In the genomic region with DNA sequence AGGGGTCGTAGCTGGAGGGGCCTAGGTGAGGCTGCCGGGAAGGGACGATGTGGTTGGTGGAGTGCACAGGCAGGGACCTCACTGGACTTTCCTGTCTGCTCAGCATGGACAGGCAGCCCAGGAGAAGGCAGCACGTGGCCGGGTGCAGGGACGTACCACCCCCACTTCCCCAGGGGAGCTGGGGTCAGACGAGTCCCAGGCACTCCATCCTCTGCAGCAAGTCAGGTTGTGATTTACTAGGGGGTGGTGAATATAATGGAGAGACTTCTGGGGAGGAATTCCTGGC, we compare ENCODE assay signal across 9 cellular contexts. TPM values are rescaled to one million over a fixed set of nuclear protein-coding genes. Genes with fewer than 3 reads are reported as not detected.
DNase-seq lines count a peak whose midpoint lies in the region; ATAC-seq and TF ChIP-seq lines count a peak whose summit lies in the region.
"Had no signal": no experiment of that assay in that cellular context is flagged by ENCODE, and none has a peak within 500 bp of the region (broad histone marks: within the 10 kb centered on the region; RNA-seq: fewer than 3 reads in every experiment).

No MANE protein-coding gene starts in this region.

- TF ChIP-seq RAD21 in neural cell (conservative IDR thresholded peaks at IDR 0.05) = no peak

- in situ Hi-C loops in G401 (cut with HindIII; ENCODE audit: low sequenced_read_pairs) = no loop called here

- no peaks in the 10 kb centered on the region for H3K36me3 ChIP-seq in CD4-positive, alpha-beta memory T cell (ENCODE audit: insufficient read depth, low read length)
- H3K36me3 ChIP-seq in NT2/D1 (ENCODE audit: insufficient read depth, insufficient read length, low read length) = peaks cover 38% of the 10 kb centered on the region
- no peaks in the 10 kb centered on the region for H3K36me3 ChIP-seq in effector memory CD4-positive, alpha-beta T cell (ENCODE audit: control insufficient read depth, insufficient read depth, low read length)
- peaks cover 6% of the 10 kb centered on the region for H3K36me3 ChIP-seq in neural cell (ENCODE audit: insufficient read depth, low read length)
- H3K36me3 ChIP-seq: neutrophil had no signal

- no peaks in the 10 kb centered on the region for H3K9me3 ChIP-seq in CD4-positive, alpha-beta memory T cell (ENCODE audit: control insufficient read depth in 1 of 2, low read length in 2 of 2)
- H3K9me3 ChIP-seq in NT2/D1 (ENCODE audit: insufficient read depth, low read length) (peaks cover 41% of the 10 kb centered on the region), neural cell (ENCODE audit: low read length) (peaks cover 6% of the 10 kb centered on the region)
- no peaks in the 10 kb centered on the region for H3K9me3 ChIP-seq in effector memory CD4-positive, alpha-beta T cell (ENCODE audit: control insufficient read depth, low read length)
- H3K9me3 ChIP-seq: neutrophil had no signal

- no peak overlapping the region for H2AFZ ChIP-seq in neural cell (ENCODE audit: low read depth, low read length)

- no peak for ATAC-seq in GM18907 (IDR thresholded peaks at IDR 0.05; ENCODE audit: unreplicated experiment)
- no peak for ATAC-seq in GM18858 (IDR thresholded peaks at IDR 0.05; ENCODE audit: unreplicated experiment)

- H3K4me3 Mint-ChIP-seq in CD4-positive, alpha-beta memory T cell = peak overlapping the region; percentile 64 to 92 (median 90)

- no peaks in the 10 kb centered on the region for H3K27me3 ChIP-seq in CD4-positive, alpha-beta memory T cell (ENCODE audit: insufficient read depth, low read length)
- H3K27me3 ChIP-seq in NT2/D1 (ENCODE audit: insufficient read depth, insufficient read length) = no peaks in the 10 kb centered on the region
- no peaks in the 10 kb centered on the region for H3K27me3 ChIP-seq in effector memory CD4-positive, alpha-beta T cell (replicated peaks; ENCODE audit: control insufficient read depth, insufficient read depth, low read length, poor library complexity, severe bottlenecking)
- no peaks in the 10 kb centered on the region for H3K27me3 ChIP-seq in neural cell (ENCODE audit: insufficient read depth, low read depth, low read length)
- H3K27me3 ChIP-seq: neutrophil had no signal

- no peak for DNase-seq in CD4-positive, alpha-beta memory T cell
- DNase-seq in NT2/D1 (ENCODE audit: low read depth, low spot score) = no peak
- DNase-seq in effector memory CD4-positive, alpha-beta T cell = no peak
- no peak for DNase-seq in NCI-H1694 (lab: John Stamatoyannopoulos, UW)
- DNase-seq in G401 (ENCODE audit: low spot score) = no peak

- intact Hi-C loops in CD4-positive, alpha-beta memory T cell (cut with micrococcal nuclease) = no loop called here

- H3K9ac ChIP-seq in NT2/D1 (ENCODE audit: insufficient read length, low read depth) = peak overlapping the region; percentile 88
- no peak overlapping the region for H3K9ac ChIP-seq in neural cell (ENCODE audit: low read length)

- CTCF ChIA-PET in CD4-positive, alpha-beta memory T cell (lab: Charles Lee; ENCODE audit: partially characterized antibody) = interaction anchor here (1.5 to 6.1 kb wide), 6 partner anchors 18 to 120 kb away, joined by 3 to 42 read pairs (median 8); a partner anchor contains a TSS

- H3K36me3 Mint-ChIP-seq in CD4-positive, alpha-beta memory T cell = peaks cover 0 to 16% of the 10 kb centered on the region in 2 donors

- no peaks in the 10 kb centered on the region for H3K27me3 Mint-ChIP-seq in CD4-positive, alpha-beta memory T cell

- TF ChIP-seq CTCF in neural cell (IDR thresholded peaks at IDR 0.05; ENCODE audit: poor library complexity, severe bottlenecking) = no peak

- H3K9me2 ChIP-seq in neural cell (ENCODE audit: insufficient read depth, low read length) = no peaks in the 10 kb centered on the region

- H3K4me1 ChIP-seq in CD4-positive, alpha-beta memory T cell (ENCODE audit: insufficient read depth, low read length) = peaks cover 74% of the 10 kb centered on the region
- peaks cover 23% of the 10 kb centered on the region for H3K4me1 ChIP-seq in NT2/D1 (ENCODE audit: insufficient read depth, insufficient read length)
- H3K4me1 ChIP-seq in effector memory CD4-positive, alpha-beta T cell (ENCODE audit: control insufficient read depth, insufficient read depth, low read length, poor library complexity, severe bottlenecking) = peaks cover 59% of the 10 kb centered on the region

- peak overlapping the region; percentile 93 to 99 (median 96) for H3K27ac Mint-ChIP-seq in CD4-positive, alpha-beta memory T cell

- H4K20me1 ChIP-seq in neural cell (ENCODE audit: insufficient read depth) = peaks cover 9% of the 10 kb centered on the region

- peak overlapping the region; percentile 88 for H3K27ac ChIP-seq in CD4-positive, alpha-beta memory T cell (ENCODE audit: low read depth, low read length)
- peak overlapping the region; percentile 94 for H3K27ac ChIP-seq in effector memory CD4-positive, alpha-beta T cell (ENCODE audit: insufficient read depth, low read length, poor library complexity, severe bottlenecking)
- H3K27ac ChIP-seq in neural cell (ENCODE audit: low read length) = peak overlapping the region; percentile 90

- H3K4me1 Mint-ChIP-seq in CD4-positive, alpha-beta memory T cell = peaks cover 42 to 79% (median 65%) of the 10 kb centered on the region in 4 donors

- no peak for TF ChIP-seq EP300 in neural cell (conservative IDR thresholded peaks at IDR 0.05; ENCODE audit: poor library complexity, severe bottlenecking)

- no peak overlapping the region for H3K4me2 ChIP-seq in neural cell (ENCODE audit: low read length)

- POLR2A ChIA-PET in CD4-positive, alpha-beta memory T cell (lab: Charles Lee; ENCODE audit: partially characterized antibody) = interaction anchor here (3.0 to 5.9 kb wide), 8 partner anchors 8 to 96 kb away, joined by 16 to 146 read pairs (median 42); a partner anchor contains a TSS

- H3F3A ChIP-seq in neural cell (ENCODE audit: insufficient read depth, low read length, poor library complexity, severe bottlenecking) = peaks cover 7% of the 10 kb centered on the region

- peaks cover 22% of the 10 kb centered on the region for H3K79me2 ChIP-seq in neural cell (replicated peaks; ENCODE audit: insufficient read depth, low read length)

- H3K4me3 ChIP-seq in CD4-positive, alpha-beta memory T cell (ENCODE audit: low read length in 2 of 2) = peak overlapping the region in 1 of 2 donors; percentile 73
- H3K4me3 ChIP-seq in NT2/D1 (ENCODE audit: insufficient read length, low read depth) = no peak overlapping the region
- peak overlapping the region; percentile 82 for H3K4me3 ChIP-seq in effector memory CD4-positive, alpha-beta T cell (ENCODE audit: insufficient read depth, low read depth, low read length, poor library complexity, severe bottlenecking)
- H3K4me3 ChIP-seq in neural cell (ENCODE audit: low read length) = peak overlapping the region; percentile 82

- peaks cover 0 to 3% (median 0%) of the 10 kb centered on the region in 8 donors for H3K9me3 Mint-ChIP-seq in CD4-positive, alpha-beta memory T cell

TF ChIP-seq in neural cell, 6 proteins besides CTCF, POLR2A, EP300 and RAD21:
- TF ChIP-seq MXI1 (conservative IDR thresholded peaks at IDR 0.05; ENCODE audit: poor library complexity, severe bottlenecking) (no peak), EZH2 (IDR thresholded peaks at IDR 0.05; ENCODE audit: borderline replicate concordance, insufficient read depth, low read length, poor library complexity, severe bottlenecking) (no peak), POLR2AphosphoS5 (IDR thresholded peaks at IDR 0.05) (no peak), TAF1 (IDR thresholded peaks at IDR 0.05; ENCODE audit: low read depth) (no peak), SMC3 (conservative IDR thresholded peaks at IDR 0.05; ENCODE audit: poor library complexity) (no peak)
- TF ChIP-seq, protein P1, sequence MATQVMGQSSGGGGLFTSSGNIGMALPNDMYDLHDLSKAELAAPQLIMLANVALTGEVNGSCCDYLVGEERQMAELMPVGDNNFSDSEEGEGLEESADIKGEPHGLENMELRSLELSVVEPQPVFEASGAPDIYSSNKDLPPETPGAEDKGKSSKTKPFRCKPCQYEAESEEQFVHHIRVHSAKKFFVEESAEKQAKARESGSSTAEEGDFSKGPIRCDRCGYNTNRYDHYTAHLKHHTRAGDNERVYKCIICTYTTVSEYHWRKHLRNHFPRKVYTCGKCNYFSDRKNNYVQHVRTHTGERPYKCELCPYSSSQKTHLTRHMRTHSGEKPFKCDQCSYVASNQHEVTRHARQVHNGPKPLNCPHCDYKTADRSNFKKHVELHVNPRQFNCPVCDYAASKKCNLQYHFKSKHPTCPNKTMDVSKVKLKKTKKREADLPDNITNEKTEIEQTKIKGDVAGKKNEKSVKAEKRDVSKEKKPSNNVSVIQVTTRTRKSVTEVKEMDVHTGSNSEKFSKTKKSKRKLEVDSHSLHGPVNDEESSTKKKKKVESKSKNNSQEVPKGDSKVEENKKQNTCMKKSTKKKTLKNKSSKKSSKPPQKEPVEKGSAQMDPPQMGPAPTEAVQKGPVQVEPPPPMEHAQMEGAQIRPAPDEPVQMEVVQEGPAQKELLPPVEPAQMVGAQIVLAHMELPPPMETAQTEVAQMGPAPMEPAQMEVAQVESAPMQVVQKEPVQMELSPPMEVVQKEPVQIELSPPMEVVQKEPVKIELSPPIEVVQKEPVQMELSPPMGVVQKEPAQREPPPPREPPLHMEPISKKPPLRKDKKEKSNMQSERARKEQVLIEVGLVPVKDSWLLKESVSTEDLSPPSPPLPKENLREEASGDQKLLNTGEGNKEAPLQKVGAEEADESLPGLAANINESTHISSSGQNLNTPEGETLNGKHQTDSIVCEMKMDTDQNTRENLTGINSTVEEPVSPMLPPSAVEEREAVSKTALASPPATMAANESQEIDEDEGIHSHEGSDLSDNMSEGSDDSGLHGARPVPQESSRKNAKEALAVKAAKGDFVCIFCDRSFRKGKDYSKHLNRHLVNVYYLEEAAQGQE (IDR thresholded peaks at IDR 0.05; ENCODE audit: borderline replicate concordance) = no peak

RNA-seq across cellular contexts. Expression of a gene that starts 1.5 kb away (rescaled TPM):
- total RNA-seq in CD4-positive, alpha-beta memory T cell = 100 to 1,000 TPM; 186 to 195 TPM
- 10 to 100 TPM; 39.3 to 79.0 TPM for polyA plus RNA-seq in CD4-positive, alpha-beta memory T cell
- 325 and 487 TPM in 2 replicates for polyA plus RNA-seq in neural cell
- 283 and 371 TPM in 2 replicates for polyA minus RNA-seq in neural cell
- total RNA-seq in G401 (2014; rRNA removed; shearing (Covaris generic)) = 265 and 287 TPM in 2 replicates

RNA-seq across cellular contexts. Expression of a gene that starts 39.2 kb away (rescaled TPM):
- 100 to 1,000 TPM; 101 to 106 TPM for total RNA-seq in CD4-positive, alpha-beta memory T cell
- polyA plus RNA-seq in CD4-positive, alpha-beta memory T cell = 10 to 100 TPM; 54.1 to 70.9 TPM
- polyA plus RNA-seq in neural cell = 106 and 109 TPM in 2 replicates
- polyA minus RNA-seq in neural cell = 58.3 and 68.7 TPM in 2 replicates
- total RNA-seq in G401 (2014; rRNA removed; shearing (Covaris generic)) = 52.5 and 54.6 TPM in 2 replicates
